17 cellular contexts compared by ENCODE assay signal in the genomic region with DNA sequence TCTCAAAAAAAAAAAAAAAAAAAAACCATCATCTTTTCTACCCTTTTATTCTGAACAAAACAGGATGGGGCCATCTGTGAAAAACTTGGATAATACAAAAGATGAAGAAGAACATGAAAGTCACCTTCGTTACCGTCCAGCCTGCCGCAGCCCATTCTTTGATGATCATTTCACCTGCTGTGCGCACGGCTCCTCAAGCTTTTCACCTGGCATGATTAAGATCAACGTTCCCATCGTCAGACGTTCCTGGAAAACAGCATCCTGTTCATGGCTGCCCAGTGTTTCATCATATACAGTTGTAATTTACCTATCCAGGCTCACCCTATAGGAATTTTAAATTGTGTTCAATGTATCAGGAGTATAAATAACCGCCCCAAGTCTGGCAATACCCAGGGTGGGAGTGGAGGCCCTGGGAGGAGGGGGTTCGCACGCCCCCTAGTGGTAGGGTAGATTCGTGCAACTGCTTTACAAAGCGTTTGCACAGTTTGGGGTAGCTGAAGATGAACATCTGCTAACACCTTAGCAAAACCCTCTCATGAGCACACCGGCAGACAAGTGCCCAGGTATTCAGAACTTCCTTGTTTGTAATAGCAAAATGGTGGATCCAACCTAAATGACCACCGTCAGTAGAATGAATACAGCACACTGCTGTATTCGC. TPM values are rescaled to one million over a fixed set of nuclear protein-coding genes. Genes with fewer than 3 reads are reported as not detected.
A peak's percentile ranks its signal among the peaks of the same experiment; 100 is the strongest.
DNase-seq lines count a peak whose midpoint lies in the region; ATAC-seq, FAIRE-seq and TF ChIP-seq lines count a peak whose summit lies in the region.
"Had no signal": no experiment of that assay in that cellular context is flagged by ENCODE, and none has a peak within 500 bp of the region (broad histone marks: within the 10 kb centered on the region; RNA-seq: fewer than 3 reads in every experiment).

No MANE protein-coding gene starts in this region.

- no peaks in the 10 kb centered on the region for H3K36me3 Mint-ChIP-seq in type B pancreatic cell
- H3K36me3 Mint-ChIP-seq in effector memory CD8-positive, alpha-beta T cell (ENCODE audit: insufficient read depth), result no peaks in the 10 kb centered on the region

- H3K27ac Mint-ChIP-seq in type B pancreatic cell, result no peak overlapping the region
- no peak overlapping the region for H3K27ac Mint-ChIP-seq in effector memory CD8-positive, alpha-beta T cell
- H3K27ac Mint-ChIP-seq: activated T-helper 1 cell treated with anti-CD3 and anti-CD28 coated beads, Interleukin-12 subunit alpha, Interleukin-12 subunit beta, Interleukin-2, Interleukin-4 antibody, amounts not matched to agents 30 ng/mL and 10 ng/mL and 1 ng/mL, durations not matched to agents 14 hours and 24 hours and 36 hours had no signal

- H3K4me1 ChIP-seq in OCI-LY3 (ENCODE audit: low read length), result no peaks in the 10 kb centered on the region
- H3K4me1 ChIP-seq: BLaER1 had no signal

- no peak overlapping the region for H2AFZ ChIP-seq in OCI-LY3 (ENCODE audit: low read depth, low read length)

- H3K9me3 Mint-ChIP-seq in type B pancreatic cell, result no peaks in the 10 kb centered on the region
- no peaks in the 10 kb centered on the region for H3K9me3 Mint-ChIP-seq in effector memory CD8-positive, alpha-beta T cell
- H3K9me3 Mint-ChIP-seq: activated T-helper 1 cell treated with anti-CD3 and anti-CD28 coated beads, Interleukin-12 subunit alpha, Interleukin-12 subunit beta, Interleukin-2, Interleukin-4 antibody, amounts not matched to agents 30 ng/mL and 10 ng/mL and 1 ng/mL, durations not matched to agents 14 hours and 24 hours and 36 hours had no signal

- H3K79me2 ChIP-seq in OCI-LY3 (ENCODE audit: low read length), result no peaks in the 10 kb centered on the region

- H4K20me1 ChIP-seq in OCI-LY3 (ENCODE audit: insufficient read depth, low read length), result no peaks in the 10 kb centered on the region
- H4K20me1 ChIP-seq: BLaER1 had no signal

- DNase-seq in stimulated activated CD4-positive, alpha-beta T cell treated with anti-CD3 and anti-CD28 coated beads, Interleukin-15, amount 100 ng/mL, for 24 hours, result peak; percentile 19
- DNase-seq in stimulated activated CD4-positive, alpha-beta T cell treated with anti-CD3 and anti-CD28 coated beads, Interleukin-4, amount 100 ng/mL, for 1 hour, result no peak
- DNase-seq in fibroblast of mammary gland (ENCODE audit: low read depth), result no peak
- DNase-seq in type B pancreatic cell (ENCODE audit: extremely low spot score, unreplicated experiment), result no peak
- no peak for DNase-seq in frontal cortex (ENCODE audit: low spot score in 2 of 2)
- DNase-seq in activated effector memory CD4-positive, alpha-beta T cell treated with Interleukin-2 at 50 U/mL for 16 hours, result no peak
- DNase-seq in effector memory CD8-positive, alpha-beta T cell, result no peak
- DNase-seq: cerebellar nuclear complex; hippocampal formation; NCI-H1092; stimulated activated CD4-positive, alpha-beta T cell treated with anti-CD3 and anti-CD28 coated beads, Interleukin-12 subunit alpha, Interleukin-12 subunit beta, amount 100 ng/mL, for 4 hours; stimulated activated naive CD4-positive, alpha-beta T cell treated with Interleukin-2 at 50 U/mL for 16 hours had no signal

- ATAC-seq in effector memory CD8-positive, alpha-beta T cell (replicated peaks), result no peak

- H3K4me2 ChIP-seq in OCI-LY3 (ENCODE audit: low read length), result no peak overlapping the region
- H3K4me2 ChIP-seq: BLaER1 had no signal

- peaks cover 26% of the 10 kb centered on the region for H3K27me3 Mint-ChIP-seq in type B pancreatic cell
- H3K27me3 Mint-ChIP-seq in effector memory CD8-positive, alpha-beta T cell, result peaks cover 19 to 67% of the 10 kb centered on the region in 2 donors

- H3K36me3 ChIP-seq in OCI-LY3 (replicated peaks; ENCODE audit: low read depth, low read length), result no peaks in the 10 kb centered on the region
- H3K36me3 ChIP-seq: BLaER1 had no signal

- peak; percentile 80 for TF ChIP-seq CTCF in OCI-LY3 (IDR thresholded peaks at IDR 0.05; ENCODE audit: low read depth, low read length)
- TF ChIP-seq CTCF in fibroblast of mammary gland (conservative IDR thresholded peaks at IDR 0.05; ENCODE audit: control insufficient read depth, insufficient read depth, low read depth, low read length), result peak; percentile 32
- peak; percentile 66 for TF ChIP-seq CTCF in type B pancreatic cell (conservative IDR thresholded peaks at IDR 0.05)

- no peak overlapping the region for H3K27ac ChIP-seq in OCI-LY3 (ENCODE audit: low read length)
- H3K27ac ChIP-seq: BLaER1 had no signal

- FAIRE-seq in frontal cortex (lab: Jason Lieb, UNC), result no peak
- FAIRE-seq: RCC 7860 had no signal

- no peak overlapping the region for H3K4me3 ChIP-seq in OCI-LY3 (ENCODE audit: low read length)
- no peak overlapping the region for H3K4me3 ChIP-seq in fibroblast of mammary gland (ENCODE audit: control insufficient read depth, low read depth, low read length)
- H3K4me3 ChIP-seq: BLaER1 had no signal

- H3K9ac ChIP-seq in OCI-LY3 (ENCODE audit: low read length), result no peak overlapping the region
- H3K9ac ChIP-seq: BLaER1 had no signal

- H3K9me3 ChIP-seq in OCI-LY3 (ENCODE audit: insufficient read depth, low read length), result no peaks in the 10 kb centered on the region; the same call in 1 of the 2 replicates
- H3K9me3 ChIP-seq: BLaER1 had no signal

- H3K4me3 Mint-ChIP-seq in type B pancreatic cell, result no peak overlapping the region
- no peak overlapping the region for H3K4me3 Mint-ChIP-seq in effector memory CD8-positive, alpha-beta T cell
- H3K4me3 Mint-ChIP-seq: activated T-helper 1 cell treated with anti-CD3 and anti-CD28 coated beads, Interleukin-12 subunit alpha, Interleukin-12 subunit beta, Interleukin-2, Interleukin-4 antibody, amounts not matched to agents 30 ng/mL and 10 ng/mL and 1 ng/mL, durations not matched to agents 14 hours and 24 hours and 36 hours had no signal

- H3K27me3 ChIP-seq in OCI-LY3 (ENCODE audit: low read depth, low read length), result no peaks in the 10 kb centered on the region
- H3K27me3 ChIP-seq: BLaER1 had no signal

- peaks cover 5% of the 10 kb centered on the region for H3K4me1 Mint-ChIP-seq in type B pancreatic cell (ENCODE audit: unreplicated experiment)
- H3K4me1 Mint-ChIP-seq in effector memory CD8-positive, alpha-beta T cell (ENCODE audit: low read depth in 2 of 2), result no peaks in the 10 kb centered on the region

RNA-seq across cellular contexts. Expression of gene GLI2, which starts 49.0 kb away (rescaled TPM):
- total RNA-seq in type B pancreatic cell (ENCODE audit: low replicate concordance) (10.5 and 28.6 TPM in 2 replicates), frontal cortex (0.41 TPM)
- total RNA-seq: mononuclear cell had no signal
